ENCODE assay signal across 9 cellular contexts in the genomic region with DNA sequence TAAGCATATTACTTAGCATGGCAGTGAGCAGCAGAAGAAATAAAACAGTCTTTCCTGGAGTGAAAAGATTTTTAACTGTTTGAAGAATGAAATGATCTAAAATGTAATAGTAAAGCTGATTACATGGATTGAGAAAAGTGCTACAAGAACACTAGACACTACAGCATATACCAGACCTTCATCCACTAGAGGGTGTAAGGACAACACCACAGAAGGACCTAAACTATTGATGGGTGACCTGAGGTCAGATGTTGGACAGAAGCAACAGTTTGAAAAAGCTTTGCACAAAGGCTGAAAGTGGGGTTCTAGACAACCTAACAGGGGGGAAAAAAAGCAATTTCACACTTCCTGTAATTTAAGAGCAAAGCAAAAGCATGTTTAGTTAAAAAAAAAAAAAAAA.
A peak's percentile ranks its signal among the peaks of the same experiment; 100 is the strongest.
DNase-seq lines count a peak whose midpoint lies in the region; ATAC-seq and TF ChIP-seq lines count a peak whose summit lies in the region.
"Had no signal": no experiment of that assay in that cellular context is flagged by ENCODE, and none has a peak within 500 bp of the region (broad histone marks: within the 10 kb centered on the region; RNA-seq: fewer than 3 reads in every experiment).

No MANE protein-coding gene starts in this region.

- no peaks in the 10 kb centered on the region for H3K9me3 ChIP-seq in aorta (ENCODE audit: control insufficient read depth, low read length)

- H3K36me3 ChIP-seq in brain microvascular endothelial cell (replicated peaks) (no peaks in the 10 kb centered on the region), aorta (ENCODE audit: control insufficient read depth in 1 of 2, insufficient read depth in 2 of 2, low read length in 1 of 2) (no peaks in the 10 kb centered on the region)

- in situ Hi-C loops in brain microvascular endothelial cell (cut with HindIII; ENCODE audit: low pct_ligation_motif_present, low sequenced_read_pairs): no loop called here

- H3K4me1 ChIP-seq in aorta (ENCODE audit: control insufficient read depth in 1 of 2, insufficient read depth in 2 of 2, low read length in 2 of 2): no peaks in the 10 kb centered on the region

- H3K27me3 Mint-ChIP-seq in activated naive CD4-positive, alpha-beta T cell treated with anti-CD3 and anti-CD28 coated beads, Interleukin-2, amount 10 ng/mL, durations not matched to agents 7 days and 5 days: no peaks in the 10 kb centered on the region
- H3K27me3 Mint-ChIP-seq: activated naive CD8-positive, alpha-beta T cell had no signal

- H3K27ac ChIP-seq in brain microvascular endothelial cell (no peak overlapping the region), aorta (ENCODE audit: low read depth in 1 of 2, low read length in 2 of 2) (no peak overlapping the region)

- H3K4me3 Mint-ChIP-seq in activated naive CD4-positive, alpha-beta T cell treated with anti-CD3 and anti-CD28 coated beads, Interleukin-2, amount 10 ng/mL, durations not matched to agents 7 days and 5 days: no peak overlapping the region
- H3K4me3 Mint-ChIP-seq: activated naive CD8-positive, alpha-beta T cell had no signal

- no peak overlapping the region for H3K27ac Mint-ChIP-seq in activated naive CD4-positive, alpha-beta T cell treated with anti-CD3 and anti-CD28 coated beads, Interleukin-2, amount 10 ng/mL, durations not matched to agents 7 days and 5 days
- H3K27ac Mint-ChIP-seq: activated naive CD8-positive, alpha-beta T cell had no signal

- H3K27me3 ChIP-seq in brain microvascular endothelial cell (replicated peaks) (no peaks in the 10 kb centered on the region), aorta (ENCODE audit: control insufficient read depth in 1 of 2, insufficient read depth in 2 of 2, low read length in 1 of 2) (no peaks in the 10 kb centered on the region)

- H3K4me3 ChIP-seq in brain microvascular endothelial cell (ENCODE audit: low read depth, low read length) (no peak overlapping the region), aorta (ENCODE audit: low read length in 2 of 2) (no peak overlapping the region)

- no peaks in the 10 kb centered on the region for H3K4me1 Mint-ChIP-seq in activated naive CD4-positive, alpha-beta T cell treated with anti-CD3 and anti-CD28 coated beads, Interleukin-2, amount 10 ng/mL, durations not matched to agents 7 days and 5 days

- no peaks in the 10 kb centered on the region for H3K36me3 Mint-ChIP-seq in activated naive CD4-positive, alpha-beta T cell treated with anti-CD3 and anti-CD28 coated beads, Interleukin-2, amount 10 ng/mL, durations not matched to agents 7 days and 5 days
- H3K36me3 Mint-ChIP-seq: activated naive CD8-positive, alpha-beta T cell had no signal

- peak; percentile 64 for TF ChIP-seq CTCF in brain microvascular endothelial cell (IDR thresholded peaks at IDR 0.05; ENCODE audit: low read depth, low read length, missing control alignments)

- intact Hi-C loops in aorta (cut with DNase I): loop anchor here (1.0 to 5.0 kb wide), 4 partner anchors 135 to 194 kb away; no protein-coding TSS in a partner anchor

- DNase-seq in SIG-M5 treated with dmso at 0.1 percent for 504 hours (lab: John Stamatoyannopoulos, UW; ENCODE audit: unreplicated experiment): peak; percentile 28
- DNase-seq in SIG-M5 (lab: John Stamatoyannopoulos, UW): no peak
- peak; percentile 22 for DNase-seq in NCI-H2196 (lab: John Stamatoyannopoulos, UW; ENCODE audit: unreplicated experiment)
- DNase-seq in brain microvascular endothelial cell: peak; percentile 67
- peak; percentile 66 for DNase-seq in kidney tubule cell (ENCODE audit: low spot score)
- no peak for DNase-seq in aorta
- no peak for DNase-seq in T1000 (lab: John Stamatoyannopoulos, UW)
- DNase-seq in activated naive CD4-positive, alpha-beta T cell treated with anti-CD3 and anti-CD28 coated beads, Interleukin-2, amount 10 ng/mL, durations not matched to agents 7 days and 5 days: no peak

- no peaks in the 10 kb centered on the region for H3K9me3 Mint-ChIP-seq in activated naive CD4-positive, alpha-beta T cell treated with anti-CD3 and anti-CD28 coated beads, Interleukin-2, amount 10 ng/mL, durations not matched to agents 7 days and 5 days

- peak; percentile 89 for ATAC-seq in aorta (ENCODE audit: low FRiP score)

- CTCF ChIA-PET in activated naive CD4-positive, alpha-beta T cell treated with anti-CD3 and anti-CD28 coated beads, Interleukin-2, amount 10 ng/mL, durations not matched to agents 7 days and 5 days (lab: Charles Lee): interaction anchor here (0.6 to 1.4 kb wide), 5 partner anchors 9 to 274 kb away, joined by 3 to 8 read pairs (median 3); no protein-coding TSS in a partner anchor

Comparison
In these comparisons a context has a peak if more than half of its experiments do, and no peak if none do; other contexts are left out.
1. DNase-seq: peak in SIG-M5 treated with dmso at 0.1 percent for 504 hours (single experiment), NCI-H2196 (single experiment), brain microvascular endothelial cell (single experiment) and kidney tubule cell (single experiment); none in SIG-M5 (single experiment), aorta (0 of 2), T1000 (single experiment) and activated naive CD4-positive, alpha-beta T cell treated with anti-CD3 and anti-CD28 coated beads, Interleukin-2, amount 10 ng/mL, durations not matched to agents 7 days and 5 days (single experiment).